Comparison of ENCODE assay signal across 14 cellular contexts in the genomic region with DNA sequence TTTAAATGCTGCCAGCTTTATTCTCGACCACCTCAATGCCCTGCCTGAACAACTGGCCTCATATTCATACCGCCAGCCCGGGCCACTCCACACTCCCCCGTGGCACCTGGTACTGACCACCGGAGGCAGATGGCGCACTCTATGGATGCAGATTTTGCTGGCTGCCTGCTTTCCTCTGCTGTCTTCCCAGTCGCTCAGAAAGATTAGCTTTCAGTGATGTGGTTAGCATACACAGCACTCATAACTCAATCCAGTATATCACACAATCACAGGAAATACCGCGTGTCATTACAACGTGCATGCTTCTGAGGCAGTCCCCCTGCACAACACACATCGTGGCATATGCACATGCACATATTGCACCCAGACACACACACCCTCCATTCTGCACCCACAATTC.
DNase-seq lines count a peak whose midpoint lies in the region; ATAC-seq, FAIRE-seq and TF ChIP-seq lines count a peak whose summit lies in the region.
"Had no signal": no experiment of that assay in that cellular context is flagged by ENCODE, and none has a peak within 500 bp of the region (broad histone marks: within the 10 kb centered on the region; RNA-seq: fewer than 3 reads in every experiment).

No MANE protein-coding gene starts in this region.

- DNase-seq in activated T-cell treated with anti-CD3 and anti-CD28 coated beads, Interleukin-2, amount 50 U/mL, for 4 hours = no peak
- DNase-seq in activated T-cell treated with anti-CD3 and anti-CD28 coated beads, Interleukin-2, amount 50 U/mL, for 24 hours = no peak
- DNase-seq in NCI-H69 (lab: John Stamatoyannopoulos, UW) (peak; percentile 37), endothelial cell of umbilical vein (ENCODE audit: low read depth, low spot score) (peak; percentile 77), sciatic nerve (ENCODE audit: low spot score) (no peak), NOMO-1 (lab: John Stamatoyannopoulos, UW; ENCODE audit: unreplicated experiment in 2 of 2) (no peak), NCI-H1930 (lab: John Stamatoyannopoulos, UW) (no peak)
- DNase-seq: activated CD4-positive, CD25-positive, alpha-beta regulatory T cell treated with anti-CD3 and anti-CD28 coated beads, Interleukin-2, amount 50 U/mL, for 72 hours; foreskin keratinocyte; midbrain; Peyer's patch; stimulated activated CD4-positive, alpha-beta T cell treated with anti-CD3 and anti-CD28 coated beads, Interleukin-1b, Interleukin-23, amount 100 ng/mL, for 48 hours had no signal

- H3K27me3 ChIP-seq in endothelial cell of umbilical vein (ENCODE audit: control insufficient read depth in 2 of 2, insufficient read depth in 2 of 2, low read length in 2 of 2) = no peaks in the 10 kb centered on the region
- H3K27me3 ChIP-seq: foreskin keratinocyte, Peyer's patch had no signal

- POLR2A ChIA-PET in endothelial cell of umbilical vein (lab: Charles Lee) = no interaction called here

- no peak overlapping the region for H2AFZ ChIP-seq in endothelial cell of umbilical vein (ENCODE audit: low read depth, low read length)

- no TSS peak for BruUV-seq in endothelial cell of umbilical vein (replicated peaks; lab: Mats Ljungman, UMichigan)

- no peak overlapping the region for H3K27ac Mint-ChIP-seq in activated T-cell treated with anti-CD3 and anti-CD28 coated beads, Interleukin-2, amount 50 U/mL, for 24 hours
- H3K27ac Mint-ChIP-seq: CD14-positive monocyte had no signal

- no peak for TF ChIP-seq CTCF in endothelial cell of umbilical vein (IDR thresholded peaks at IDR 0.05; ENCODE audit: extremely low read depth in 1 of 2, insufficient read depth in 1 of 2, low read depth in 1 of 2, low read length in 2 of 2)

- TF ChIP-seq POLR2A in endothelial cell of umbilical vein (IDR thresholded peaks at IDR 0.05; ENCODE audit: low read depth, low read length) = no peak

- dilution Hi-C loops in endothelial cell of umbilical vein (cut with MboI; ENCODE audit: extremely low pct_ligation_motif_present, low sequenced_read_pairs) = no loop called here

- peak overlapping the region; percentile 69 for H3K4me2 ChIP-seq in endothelial cell of umbilical vein (ENCODE audit: insufficient read depth, low read length)

- no peaks in the 10 kb centered on the region for H3K36me3 ChIP-seq in endothelial cell of umbilical vein (ENCODE audit: control insufficient read depth in 2 of 2, extremely low read depth in 1 of 2, insufficient read depth in 2 of 2, low read length in 2 of 2)
- H3K36me3 ChIP-seq: Peyer's patch had no signal

- H4K20me1 ChIP-seq in endothelial cell of umbilical vein (replicated peaks; ENCODE audit: control insufficient read depth, extremely low read depth, insufficient read depth, low read length) = no peaks in the 10 kb centered on the region

- H3K9me3 Mint-ChIP-seq in activated T-cell treated with anti-CD3 and anti-CD28 coated beads, Interleukin-2, amount 50 U/mL, for 4 hours = no peaks in the 10 kb centered on the region
- no peaks in the 10 kb centered on the region for H3K9me3 Mint-ChIP-seq in activated T-cell treated with anti-CD3 and anti-CD28 coated beads, Interleukin-2, amount 50 U/mL, for 24 hours

- peaks cover 11% of the 10 kb centered on the region for H3K4me1 Mint-ChIP-seq in activated T-cell treated with anti-CD3 and anti-CD28 coated beads, Interleukin-2, amount 50 U/mL, for 4 hours (ENCODE audit: low read depth)
- H3K4me1 Mint-ChIP-seq in activated T-cell treated with anti-CD3 and anti-CD28 coated beads, Interleukin-2, amount 50 U/mL, for 24 hours (ENCODE audit: low read depth) = peaks cover 9% of the 10 kb centered on the region

- no peak overlapping the region for H3K4me3 Mint-ChIP-seq in activated T-cell treated with anti-CD3 and anti-CD28 coated beads, Interleukin-2, amount 50 U/mL, for 4 hours
- no peak overlapping the region for H3K4me3 Mint-ChIP-seq in activated T-cell treated with anti-CD3 and anti-CD28 coated beads, Interleukin-2, amount 50 U/mL, for 24 hours

- H3K9ac ChIP-seq in endothelial cell of umbilical vein (replicated peaks; ENCODE audit: extremely low read depth, insufficient read depth, low read length) = no peak overlapping the region

- H3K27me3 Mint-ChIP-seq in activated T-cell treated with anti-CD3 and anti-CD28 coated beads, Interleukin-2, amount 50 U/mL, for 4 hours (ENCODE audit: low read depth) = no peaks in the 10 kb centered on the region
- peaks cover 22% of the 10 kb centered on the region for H3K27me3 Mint-ChIP-seq in activated T-cell treated with anti-CD3 and anti-CD28 coated beads, Interleukin-2, amount 50 U/mL, for 24 hours

- H3K27ac ChIP-seq in endothelial cell of umbilical vein (ENCODE audit: insufficient read depth, low read depth, low read length) = no peak overlapping the region
- H3K27ac ChIP-seq: foreskin keratinocyte, Peyer's patch had no signal

- CTCF ChIA-PET in endothelial cell of umbilical vein (lab: Charles Lee) = interaction anchor here (0.9 to 1.5 kb wide), 3 partner anchors 18 to 539 kb away, joined by 3 to 9 read pairs (median 4); no protein-coding TSS in a partner anchor

- no peaks in the 10 kb centered on the region for H3K9me3 ChIP-seq in endothelial cell of umbilical vein (replicated peaks; ENCODE audit: control insufficient read depth, insufficient read depth, low read length)
- H3K9me3 ChIP-seq: Peyer's patch had no signal

- H3K79me2 ChIP-seq in endothelial cell of umbilical vein (ENCODE audit: control insufficient read depth, insufficient read depth, low read length) = no peaks in the 10 kb centered on the region

- no peaks in the 10 kb centered on the region for H3K36me3 Mint-ChIP-seq in activated T-cell treated with anti-CD3 and anti-CD28 coated beads, Interleukin-2, amount 50 U/mL, for 4 hours (ENCODE audit: insufficient read depth)
- H3K36me3 Mint-ChIP-seq in activated T-cell treated with anti-CD3 and anti-CD28 coated beads, Interleukin-2, amount 50 U/mL, for 24 hours (ENCODE audit: low read depth) = no peaks in the 10 kb centered on the region
- H3K36me3 Mint-ChIP-seq: CD14-positive monocyte had no signal

- H3K4me1 ChIP-seq in endothelial cell of umbilical vein (ENCODE audit: control insufficient read depth, extremely low read depth, insufficient read depth, low read length) = peaks cover 3% of the 10 kb centered on the region
- H3K4me1 ChIP-seq: foreskin keratinocyte, Peyer's patch had no signal

- FAIRE-seq in endothelial cell of umbilical vein (lab: Jason Lieb, UNC) = peak; percentile 84

- H3K9me1 ChIP-seq in endothelial cell of umbilical vein (replicated peaks; ENCODE audit: control insufficient read depth, extremely low read depth, insufficient read depth, low read length) = no peaks in the 10 kb centered on the region

- ATAC-seq in activated T-cell treated with anti-CD3 and anti-CD28 coated beads, Interleukin-2, amount 50 U/mL, for 4 hours = peak; percentile 34 to 38
- ATAC-seq in sciatic nerve (peak; percentile 27), HG02852 (IDR thresholded peaks at IDR 0.05; ENCODE audit: unreplicated experiment) (no peak)
- ATAC-seq: foreskin keratinocyte had no signal

- intact Hi-C loops in endothelial cell of umbilical vein (cut with micrococcal nuclease) (loop anchor here (1.0 to 5.0 kb wide), 5 partner anchors 17 to 233 kb away; no protein-coding TSS in a partner anchor), sciatic nerve (cut with DNase I) (no loop called here)

- no peak overlapping the region for H3K4me3 ChIP-seq in endothelial cell of umbilical vein (replicated peaks in 1 of 3; ENCODE audit: insufficient read depth in 1 of 3, low read depth in 1 of 3, low read length in 3 of 3)
- H3K4me3 ChIP-seq: Peyer's patch had no signal

TF ChIP-seq in endothelial cell of umbilical vein, 7 proteins besides CTCF, POLR2A, EP300 and RAD21:
- no peak for TF ChIP-seq POLR2AphosphoS5 (IDR thresholded peaks at IDR 0.05; ENCODE audit: insufficient read depth, low read depth, low read length)
- TF ChIP-seq MAX (IDR thresholded peaks at IDR 0.05; ENCODE audit: insufficient read depth, insufficient read length) = peak; percentile 62
- TF ChIP-seq MYC (IDR thresholded peaks at IDR 0.05; ENCODE audit: low read depth, low read length) = peak; percentile 44

Comparison
In these comparisons a context has a peak if more than half of its experiments do, and no peak if none do; other contexts are left out.
1. DNase-seq: peak in NCI-H69 (single experiment) and endothelial cell of umbilical vein (single experiment); none in activated T-cell treated with anti-CD3 and anti-CD28 coated beads, Interleukin-2, amount 50 U/mL, for 4 hours (single experiment), activated T-cell treated with anti-CD3 and anti-CD28 coated beads, Interleukin-2, amount 50 U/mL, for 24 hours (single experiment), sciatic nerve (single experiment), NOMO-1 (0 of 2) and NCI-H1930 (0 of 2).